ENCODE assay signal across 32 cellular contexts in genomic region chr9:19486803-19487202, GRCh38.
"Had no signal": no experiment of that assay in that cellular context is flagged by ENCODE, and none has a peak within 500 bp of the region (broad histone marks: within the 10 kb centered on the region; RNA-seq: fewer than 3 reads in every experiment).

No MANE protein-coding gene starts in this region.

- ATAC-seq: activated CD8-positive, alpha-beta T cell treated with anti-CD3 and anti-CD28 coated beads for 36 hours; activated T-cell treated with anti-CD3 and anti-CD28 coated beads, Interleukin-2, amount 50 U/mL, for 72 hours; activated T-helper 17 cell treated with anti-CD3 and anti-CD28 coated beads, Interleukin-2, amount 50 U/mL, for 72 hours; Panc1 had no signal

- H3K9me2 ChIP-seq: SK-N-SH had no signal

- DNase-seq: activated B cell treated with CpG ODN at 0.5 μM for 24 hours; activated CD4-positive, alpha-beta T cell treated with anti-CD3 and anti-CD28 coated beads for 1 hour; activated CD4-positive, alpha-beta T cell treated with anti-CD3 and anti-CD28 coated beads for 48 hours; activated CD8-positive, alpha-beta T cell treated with anti-CD3 and anti-CD28 coated beads for 36 hours; activated effector memory CD4-positive, alpha-beta T cell treated with anti-CD3 and anti-CD28 coated beads, Interleukin-2, amount 50 U/mL, for 16 hours; activated naive CD4-positive, alpha-beta T cell; activated naive CD4-positive, alpha-beta T cell treated with anti-CD3 and anti-CD28 coated beads, Interleukin-2, amount 50 U/mL, for 16 hours; activated naive CD8-positive, alpha-beta T cell treated with anti-CD3 and anti-CD28 coated beads for 36 hours; activated T-cell treated with anti-CD3 and anti-CD28 coated beads, Interleukin-2, amount 50 U/mL, for 1 hour; activated T-cell treated with anti-CD3 and anti-CD28 coated beads, Interleukin-2, amount 50 U/mL, for 72 hours; amniotic stem cell; central memory CD4-positive, alpha-beta T cell; Kasumi-1; KG1; MM.1S; MV-4-11; NCI-H1092; NCI-H1436 treated with DMSO at 0.1 percent for 48 hours; NCI-H1694 treated with DMSO at 0.1 percent for 48 hours; NCI-H2029; NCI-H345; NCI-H510A; NCI-H526; NCI-H748 treated with DMSO at 0.1 percent for 48 hours; NK-92 treated with Interleukin-12 subunit alpha and Interleukin-12 subunit beta, amount 100 ng/mL, for 24 hours; OCI-M1; SHP77 treated with DMSO at 0.1 percent for 48 hours; SK-N-SH had no signal

- H3K4me1 ChIP-seq: ascending aorta, SJSA1 had no signal

- H3K27me3 ChIP-seq: ascending aorta, SJSA1 had no signal

- H3K36me3 ChIP-seq: ascending aorta, SJSA1 had no signal

- H3K4me2 ChIP-seq: SK-N-SH had no signal

- H3K27ac ChIP-seq: ascending aorta, SJSA1 had no signal

- H3K4me3 ChIP-seq: ascending aorta, SJSA1 had no signal

- H3K9ac ChIP-seq: SK-N-SH had no signal

- H3K9me3 ChIP-seq: ascending aorta, SJSA1, SK-N-SH had no signal
